ENCODE assay signal across 8 cellular contexts in the genomic region with DNA sequence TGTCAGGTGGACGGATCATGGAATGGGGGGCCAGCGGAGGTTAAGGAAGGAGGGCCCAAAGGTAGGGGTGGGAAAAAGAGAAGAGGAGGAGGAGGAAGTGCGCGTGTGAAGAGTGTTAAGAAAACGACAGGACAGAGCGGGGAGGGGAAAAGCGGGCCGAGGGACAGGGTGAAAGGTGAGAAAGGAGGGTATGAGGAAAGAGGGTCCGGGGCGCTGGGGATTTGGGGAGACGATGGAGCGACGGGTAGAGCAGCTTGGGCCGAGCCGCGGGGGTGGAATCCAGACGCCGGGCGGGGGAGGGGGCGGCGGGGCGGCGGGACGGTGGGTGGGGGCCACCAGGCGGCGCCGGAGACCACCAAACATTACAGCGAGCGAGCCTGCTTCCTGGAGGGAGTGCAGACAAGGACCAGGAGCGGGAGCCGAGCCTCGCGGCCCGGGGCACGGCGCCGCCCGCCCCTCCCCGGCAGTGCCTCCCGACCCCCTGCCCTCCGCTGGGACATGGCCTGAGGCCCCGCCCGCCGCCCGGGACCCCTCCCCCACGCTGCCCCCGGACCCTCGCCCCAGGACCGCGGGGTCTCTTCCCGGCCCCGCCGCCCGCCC. TPM values are rescaled to one million over a fixed set of nuclear protein-coding genes. Genes with fewer than 3 reads are reported as not detected.
DNase-seq lines count a peak whose midpoint lies in the region; ATAC-seq and TF ChIP-seq lines count a peak whose summit lies in the region.
"Not testable (repeated sequence)": the region's sequence is repeated elsewhere in the genome, so short reads cannot be mapped to it uniquely, and the experiment has no call there.

No MANE protein-coding gene starts in this region.

- not testable (repeated sequence) for H3K27me3 ChIP-seq in mucosa of rectum (ENCODE audit: control insufficient read depth in 2 of 2, insufficient read depth in 2 of 2, low read length in 2 of 2)

- H3K9me2 ChIP-seq in OCI-LY7 (ENCODE audit: insufficient read depth, low read length) = not testable (repeated sequence)

- not testable (repeated sequence) for H3K4me1 ChIP-seq in OCI-LY7 (ENCODE audit: insufficient read depth, low read length, poor library complexity, severe bottlenecking); mucosa of rectum (ENCODE audit: control insufficient read depth in 2 of 2, insufficient read depth in 2 of 2, low read length in 2 of 2)

- peak overlapping the region; percentile 94 for H3K4me3 Mint-ChIP-seq in activated naive CD8-positive, alpha-beta T cell

- H4K20me1 ChIP-seq in OCI-LY7 (ENCODE audit: insufficient read depth, low read length) = not testable (repeated sequence)

- not testable (repeated sequence) for TF ChIP-seq CTCF in C4-2B (conservative IDR thresholded peaks at IDR 0.05); OCI-LY7 (conservative IDR thresholded peaks at IDR 0.05; ENCODE audit: low read length); fibroblast of mammary gland (conservative IDR thresholded peaks at IDR 0.05; ENCODE audit: control insufficient read depth, insufficient read depth, low read depth, low read length)

- not testable (repeated sequence) for H3K27me3 Mint-ChIP-seq in activated naive CD8-positive, alpha-beta T cell

- CTCF ChIA-PET in OCI-LY7 (lab: Charles Lee; ENCODE audit: unreplicated experiment) = not testable (repeated sequence)

- H3K9me3 ChIP-seq in OCI-LY7 (ENCODE audit: low read length); mucosa of rectum (ENCODE audit: control insufficient read depth in 2 of 2, low read length in 2 of 2): not testable (repeated sequence)

- not testable (repeated sequence) for H3K9me3 Mint-ChIP-seq in activated naive CD8-positive, alpha-beta T cell (ENCODE audit: low read depth)

- H3K27ac Mint-ChIP-seq in activated naive CD8-positive, alpha-beta T cell = peak overlapping the region; percentile 87

- H3K36me3 ChIP-seq in OCI-LY7 (ENCODE audit: insufficient read depth, low read length); mucosa of rectum (ENCODE audit: control insufficient read depth in 2 of 2, insufficient read depth in 2 of 2, low read length in 2 of 2): not testable (repeated sequence)

- H3K9ac ChIP-seq in mucosa of rectum (ENCODE audit: low read depth in 1 of 2, low read length in 2 of 2) = peak overlapping the region in 1 of 2 donors; percentile 57

- POLR2A ChIA-PET in OCI-LY7 (lab: Charles Lee) = not testable (repeated sequence)

- peak overlapping the region; percentile 74 for H3K4me3 ChIP-seq in OCI-LY7 (ENCODE audit: low read depth, low read length, poor library complexity, severe bottlenecking)
- peak overlapping the region; percentile 35 for H3K4me3 ChIP-seq in fibroblast of mammary gland (ENCODE audit: control insufficient read depth, low read depth, low read length)
- peak overlapping the region; percentile 62 to 66 for H3K4me3 ChIP-seq in mucosa of rectum (ENCODE audit: low read length in 2 of 2)

- H3K4me1 Mint-ChIP-seq in activated naive CD8-positive, alpha-beta T cell (ENCODE audit: low read depth) = peaks cover 24% of the 10 kb centered on the region

- ATAC-seq in GM19467 (IDR thresholded peaks at IDR 0.05; ENCODE audit: unreplicated experiment) (peak; percentile 8), HG03064 (IDR thresholded peaks at IDR 0.05; ENCODE audit: low read depth, unreplicated experiment) (peak; percentile 5)

- not testable (repeated sequence) for H2AFZ ChIP-seq in OCI-LY7 (ENCODE audit: low read length)

- peaks cover 31% of the 10 kb centered on the region for H3K79me2 ChIP-seq in OCI-LY7 (ENCODE audit: insufficient read depth, low read depth, low read length)

- not testable (repeated sequence) for H3K36me3 Mint-ChIP-seq in activated naive CD8-positive, alpha-beta T cell

- BruUV-seq in OCI-LY7 (replicated peaks; lab: Mats Ljungman, UMichigan) = not testable (repeated sequence)

- peak overlapping the region; percentile 58 for H3K4me2 ChIP-seq in OCI-LY7 (ENCODE audit: low read length)

- H3K27ac ChIP-seq in C4-2B = peak overlapping the region; percentile 71
- H3K27ac ChIP-seq in OCI-LY7 (ENCODE audit: low read depth, low read length, poor library complexity, severe bottlenecking) = peak overlapping the region; percentile 69
- peak overlapping the region; percentile 80 to 81 for H3K27ac ChIP-seq in mucosa of rectum (ENCODE audit: low read depth in 2 of 2, low read length in 2 of 2)

- DNase-seq in OCI-LY7 (ENCODE audit: low spot score); fibroblast of mammary gland (ENCODE audit: low read depth): not testable (repeated sequence)
- DNase-seq in stimulated activated CD8-positive, alpha-beta memory T cell treated with anti-CD3 and anti-CD28 coated beads, Interleukin-15, amount 100 ng/mL, for 24 hours (ENCODE audit: low read depth) = peak; percentile 3

- intact Hi-C loops in OCI-LY7 (cut with micrococcal nuclease; ENCODE audit: unreplicated experiment) = not testable (repeated sequence)

RNA-seq across cellular contexts. Expression of a gene that starts 15.9 kb away (rescaled TPM):
- total RNA-seq in OCI-LY7 (2014; rRNA removed; shearing (Covaris generic)) = 1.2 TPM in 2 replicates
- total RNA-seq in OCI-LY7 (2022) = 1.3 and 2.5 TPM in 2 replicates
